ENCODE assay signal across 21 cellular contexts in the genomic region with DNA sequence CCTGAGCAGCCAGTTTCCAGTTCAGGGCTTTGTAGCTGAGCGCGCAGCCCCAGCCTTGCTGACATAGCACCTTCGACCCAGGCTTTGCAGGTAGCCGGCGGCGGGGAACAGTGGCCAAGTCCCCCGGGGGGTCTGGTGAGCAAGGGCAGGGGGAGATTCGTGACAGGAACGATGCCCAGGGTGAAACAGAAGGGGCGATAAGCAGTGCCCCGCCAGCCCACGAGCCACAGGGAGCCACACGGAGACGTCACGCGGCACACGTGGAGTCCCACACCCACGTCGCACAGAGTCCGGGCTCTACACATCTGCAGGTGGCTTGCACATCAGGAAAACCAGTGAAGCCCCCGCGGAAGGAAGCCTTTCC.
DNase-seq lines count a peak whose midpoint lies in the region; ATAC-seq, FAIRE-seq and TF ChIP-seq lines count a peak whose summit lies in the region.
"Had no signal": no experiment of that assay in that cellular context is flagged by ENCODE, and none has a peak within 500 bp of the region (broad histone marks: within the 10 kb centered on the region; RNA-seq: fewer than 3 reads in every experiment).

No MANE protein-coding gene starts in this region.

- H3K4me1 ChIP-seq in GM23338 (ENCODE audit: insufficient read depth) (no peaks in the 10 kb centered on the region), sigmoid colon (no peaks in the 10 kb centered on the region), colonic mucosa (no peaks in the 10 kb centered on the region)
- H3K4me1 ChIP-seq: Caco-2, HAP-1 had no signal

- TF ChIP-seq POLR2A in sigmoid colon (IDR thresholded peaks at IDR 0.05) = no peak

- H3K27ac Mint-ChIP-seq in GM23338 = no peak overlapping the region
- H3K27ac Mint-ChIP-seq: B cell; CD4-positive, CD25-positive, alpha-beta regulatory T cell; CD8-positive, alpha-beta T cell; HFFc6 had no signal

- peaks cover 5% of the 10 kb centered on the region; the same call in 2 of the 3 replicates for H3K9me3 Mint-ChIP-seq in GM23338

- DNase-seq in GM23338 (ENCODE audit: low spot score) (no peak), coronary artery (ENCODE audit: low spot score) (peak; percentile 66), mesenteric fat pad (ENCODE audit: low spot score) (peak; percentile 85), sigmoid colon (peak; percentile 42), RCC 7860 (ENCODE audit: low spot score) (no peak), colonic mucosa (no peak)
- DNase-seq: CD4-positive, CD25-positive, alpha-beta regulatory T cell; CD8-positive, alpha-beta T cell; DMS153; DND-41; GOT3; HFFc6 had no signal

- H3F3A ChIP-seq in GM23338 (replicated peaks; ENCODE audit: low read depth) = no peaks in the 10 kb centered on the region

- H3K4me3 ChIP-seq in GM23338 (no peak overlapping the region), coronary artery (no peak overlapping the region), sigmoid colon (no peak overlapping the region), colonic mucosa (no peak overlapping the region)
- H3K4me3 ChIP-seq: BLaER1, HAP-1 had no signal

- no peak overlapping the region for H3K9ac ChIP-seq in colonic mucosa (ENCODE audit: low read depth in 2 of 2, low read length in 2 of 2)
- H3K9ac ChIP-seq: BLaER1 had no signal

- no peaks in the 10 kb centered on the region for H3K9me2 ChIP-seq in GM23338 (ENCODE audit: insufficient read depth)

- TF ChIP-seq CTCF in GM23338 (conservative IDR thresholded peaks at IDR 0.05; ENCODE audit: low read depth in 2 of 2) (no peak), coronary artery (IDR thresholded peaks at IDR 0.05) (no peak), sigmoid colon (IDR thresholded peaks at IDR 0.05) (no peak), colonic mucosa (IDR thresholded peaks at IDR 0.05) (no peak)

- FAIRE-seq in RCC 7860 (lab: Jason Lieb, UNC) = no peak
- FAIRE-seq: G401.6, GM12892, H54 had no signal

- 0 out of 2 replicates have a peak overlapping the region, but pooled peaks have one; percentile 10 for H2AFZ ChIP-seq in GM23338

- no peaks in the 10 kb centered on the region for H3K9me3 ChIP-seq in sigmoid colon
- H3K9me3 ChIP-seq in colonic mucosa = no peaks in the 10 kb centered on the region
- H3K9me3 ChIP-seq: Caco-2, HAP-1 had no signal

- H3K4me2 ChIP-seq in GM23338 = no peak overlapping the region
- H3K4me2 ChIP-seq: BLaER1 had no signal

- peaks cover 7% of the 10 kb centered on the region for H3K27me3 Mint-ChIP-seq in GM23338 (ENCODE audit: insufficient read depth, low read depth, poor library complexity)
- H3K27me3 Mint-ChIP-seq: B cell; CD4-positive, CD25-positive, alpha-beta regulatory T cell had no signal

- 93 to 94% methylated on average over 22 of the region's 22 CpGs for WGBS in sigmoid colon, 2 donors

- no peaks in the 10 kb centered on the region for H3K27me3 ChIP-seq in GM23338 (ENCODE audit: insufficient read depth)
- H3K27me3 ChIP-seq in sigmoid colon = peaks cover 0 to 14% (median 9%) of the 10 kb centered on the region in 3 donors
- H3K27me3 ChIP-seq in colonic mucosa = no peaks in the 10 kb centered on the region
- H3K27me3 ChIP-seq: BLaER1 had no signal

- H3K36me3 ChIP-seq in GM23338 (ENCODE audit: insufficient read depth) (no peaks in the 10 kb centered on the region), sigmoid colon (no peaks in the 10 kb centered on the region), colonic mucosa (no peaks in the 10 kb centered on the region)
- H3K36me3 ChIP-seq: BLaER1, HAP-1 had no signal

- H3K36me3 Mint-ChIP-seq in GM23338 (ENCODE audit: low read depth) = peaks cover 5% of the 10 kb centered on the region
- H3K36me3 Mint-ChIP-seq: CD4-positive, CD25-positive, alpha-beta regulatory T cell; CD8-positive, alpha-beta T cell had no signal

- no peaks in the 10 kb centered on the region for H3K4me1 Mint-ChIP-seq in GM23338
- H3K4me1 Mint-ChIP-seq: B cell; CD4-positive, CD25-positive, alpha-beta regulatory T cell had no signal

- ATAC-seq in GM23338 (no peak), HG02642 (IDR thresholded peaks at IDR 0.05; ENCODE audit: poor library complexity, unreplicated experiment) (no peak)
- ATAC-seq: CD8-positive, alpha-beta T cell had no signal

- intact Hi-C loops in sigmoid colon (cut with DNase I) (no loop called here), colonic mucosa (cut with DNase I) (no loop called here)

- no peaks in the 10 kb centered on the region for H3K79me2 ChIP-seq in GM23338 (replicated peaks; ENCODE audit: insufficient read depth)

- H3K27ac ChIP-seq in GM23338 (ENCODE audit: low read depth) = no peak overlapping the region
- H3K27ac ChIP-seq in coronary artery = no peak overlapping the region
- H3K27ac ChIP-seq in sigmoid colon = no peak overlapping the region
- H3K27ac ChIP-seq in colonic mucosa = no peak overlapping the region
- H3K27ac ChIP-seq: BLaER1, C4-2B had no signal

- no peaks in the 10 kb centered on the region for H4K20me1 ChIP-seq in GM23338 (replicated peaks; ENCODE audit: insufficient read depth)
- H4K20me1 ChIP-seq: BLaER1 had no signal

- H3K4me3 Mint-ChIP-seq in GM23338 = no peak overlapping the region
- H3K4me3 Mint-ChIP-seq: B cell; CD4-positive, CD25-positive, alpha-beta regulatory T cell; CD8-positive, alpha-beta T cell; HFFc6 had no signal

- no peak for TF ChIP-seq EP300 in sigmoid colon (IDR thresholded peaks at IDR 0.05)

TF ChIP-seq in GM23338, 12 proteins besides CTCF, POLR2A, EP300 and RAD21 (continues in another document):
- TF ChIP-seq JUNB (IDR thresholded peaks at IDR 0.05; ENCODE audit: unreplicated experiment) = no peak
- TF ChIP-seq ZNF331 (CRISPR knock-in tag; IDR thresholded peaks at IDR 0.05; ENCODE audit: low read depth) = no peak
- TF ChIP-seq CREB1 (CRISPR knock-in tag; IDR thresholded peaks at IDR 0.05; ENCODE audit: low read depth) = no peak
- no peak for TF ChIP-seq POLR2AphosphoS5 (IDR thresholded peaks at IDR 0.05; ENCODE audit: low read depth)
- no peak for TF ChIP-seq EZH2 (IDR thresholded peaks at IDR 0.05; ENCODE audit: low read depth, unreplicated experiment)
- TF ChIP-seq, protein P1, sequence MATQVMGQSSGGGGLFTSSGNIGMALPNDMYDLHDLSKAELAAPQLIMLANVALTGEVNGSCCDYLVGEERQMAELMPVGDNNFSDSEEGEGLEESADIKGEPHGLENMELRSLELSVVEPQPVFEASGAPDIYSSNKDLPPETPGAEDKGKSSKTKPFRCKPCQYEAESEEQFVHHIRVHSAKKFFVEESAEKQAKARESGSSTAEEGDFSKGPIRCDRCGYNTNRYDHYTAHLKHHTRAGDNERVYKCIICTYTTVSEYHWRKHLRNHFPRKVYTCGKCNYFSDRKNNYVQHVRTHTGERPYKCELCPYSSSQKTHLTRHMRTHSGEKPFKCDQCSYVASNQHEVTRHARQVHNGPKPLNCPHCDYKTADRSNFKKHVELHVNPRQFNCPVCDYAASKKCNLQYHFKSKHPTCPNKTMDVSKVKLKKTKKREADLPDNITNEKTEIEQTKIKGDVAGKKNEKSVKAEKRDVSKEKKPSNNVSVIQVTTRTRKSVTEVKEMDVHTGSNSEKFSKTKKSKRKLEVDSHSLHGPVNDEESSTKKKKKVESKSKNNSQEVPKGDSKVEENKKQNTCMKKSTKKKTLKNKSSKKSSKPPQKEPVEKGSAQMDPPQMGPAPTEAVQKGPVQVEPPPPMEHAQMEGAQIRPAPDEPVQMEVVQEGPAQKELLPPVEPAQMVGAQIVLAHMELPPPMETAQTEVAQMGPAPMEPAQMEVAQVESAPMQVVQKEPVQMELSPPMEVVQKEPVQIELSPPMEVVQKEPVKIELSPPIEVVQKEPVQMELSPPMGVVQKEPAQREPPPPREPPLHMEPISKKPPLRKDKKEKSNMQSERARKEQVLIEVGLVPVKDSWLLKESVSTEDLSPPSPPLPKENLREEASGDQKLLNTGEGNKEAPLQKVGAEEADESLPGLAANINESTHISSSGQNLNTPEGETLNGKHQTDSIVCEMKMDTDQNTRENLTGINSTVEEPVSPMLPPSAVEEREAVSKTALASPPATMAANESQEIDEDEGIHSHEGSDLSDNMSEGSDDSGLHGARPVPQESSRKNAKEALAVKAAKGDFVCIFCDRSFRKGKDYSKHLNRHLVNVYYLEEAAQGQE (IDR thresholded peaks at IDR 0.05; ENCODE audit: unreplicated experiment) = no peak
- TF ChIP-seq EZH2phosphoT487 (IDR thresholded peaks at IDR 0.05; ENCODE audit: unreplicated experiment) = no peak
- no peak for TF ChIP-seq ZNF114 (CRISPR knock-in tag; IDR thresholded peaks at IDR 0.05)

Comparison
In these comparisons a context has a peak if more than half of its experiments do, and no peak if none do; other contexts are left out.
1. DNase-seq: peak in coronary artery (single experiment), mesenteric fat pad (single experiment) and sigmoid colon (single experiment); none in GM23338 (single experiment), RCC 7860 (single experiment) and colonic mucosa (single experiment).